In genomic region chr15:81299630-81300273, GRCh38 we compare ENCODE assay signal across 1 cellular context.
TF ChIP-seq lines count a peak whose summit lies in the region.

No MANE protein-coding gene starts in this region.

TF ChIP-seq in GM12878, 131 proteins besides CTCF, POLR2A, EP300 and RAD21 (continued from another document):
- TF ChIP-seq ZNF687 (IDR thresholded peaks at IDR 0.05) (0 out of 2 replicates have a peak, but pooled peaks have one; percentile 45), TCF3 (IDR thresholded peaks at IDR 0.05; ENCODE audit: borderline replicate concordance, insufficient read depth, low read depth, low read length) (no peak), RAD51 (IDR thresholded peaks at IDR 0.05) (no peak), SRF (IDR thresholded peaks at IDR 0.05; ENCODE audit: low read depth in 2 of 2, low read length in 2 of 2) (no peak), MLLT1 (IDR thresholded peaks at IDR 0.05) (peak; percentile 19; the same call in 1 of the 2 replicates), RB1 (IDR thresholded peaks at IDR 0.05; ENCODE audit: borderline replicate concordance) (0 out of 2 replicates have a peak, but pooled peaks have one; percentile 39), LARP7 (IDR thresholded peaks at IDR 0.05) (peak; percentile 39; the same call in 1 of the 2 replicates)
